16 cellular contexts compared by ENCODE assay signal in the genomic region with DNA sequence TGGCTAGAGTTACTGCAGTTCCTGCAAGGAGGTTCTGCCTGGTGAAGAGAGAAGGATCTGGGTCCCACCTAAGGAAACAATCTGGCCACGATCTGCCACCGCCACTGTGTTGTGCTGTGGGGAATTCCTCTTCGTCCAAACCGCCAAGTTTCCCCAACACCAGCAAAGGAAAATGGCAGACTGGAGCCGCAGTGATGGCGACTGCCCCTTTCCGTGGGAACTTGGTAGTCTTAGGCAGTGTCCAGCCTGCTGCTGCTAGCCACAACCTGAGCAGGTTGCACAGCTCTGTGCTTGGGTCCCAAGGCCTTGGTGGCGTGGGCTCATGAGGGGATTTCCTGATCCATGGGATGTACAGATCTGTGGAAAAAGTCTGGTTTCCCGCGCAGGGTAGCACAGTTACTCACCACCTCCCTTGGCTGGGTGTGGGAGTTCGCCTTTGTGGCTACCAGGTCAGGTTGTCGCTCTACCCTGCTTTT.
"Had no signal": no experiment of that assay in that cellular context is flagged by ENCODE, and none has a peak within 500 bp of the region (broad histone marks: within the 10 kb centered on the region; RNA-seq: fewer than 3 reads in every experiment).

No MANE protein-coding gene starts in this region.

- H3K27ac ChIP-seq: colonic mucosa, esophagus muscularis mucosa, hepatocyte, left ventricle myocardium inferior, right lobe of liver, tibial nerve, vagina had no signal

- H3K27ac Mint-ChIP-seq: memory B cell, progenitor cell of endocrine pancreas had no signal

- ATAC-seq: activated CD4-positive, CD25-positive, alpha-beta regulatory T cell treated with anti-CD3 and anti-CD28 coated beads, Interleukin-2, amount 50 U/mL, for 24 hours; naive thymus-derived CD8-positive, alpha-beta T cell had no signal

- H3K27me3 ChIP-seq: colonic mucosa, esophagus muscularis mucosa, hepatocyte, right lobe of liver, tibial nerve, vagina had no signal

- H3K9me3 ChIP-seq: colonic mucosa, right lobe of liver, vagina had no signal

- H3K4me3 ChIP-seq: colonic mucosa, esophagus muscularis mucosa, hepatocyte, left ventricle myocardium inferior, right lobe of liver, smooth muscle cell, tibial nerve, vagina had no signal

- H3K4me3 Mint-ChIP-seq: memory B cell had no signal

- DNase-seq: activated CD4-positive, alpha-beta T cell treated with anti-CD3 and anti-CD28 coated beads, Interleukin-2, amount 50 U/mL, for 4 hours; activated naive CD4-positive, alpha-beta T cell treated with Interleukin-2 at 50 U/mL for 16 hours; activated T-cell treated with anti-CD3 and anti-CD28 coated beads for 4 hours; colonic mucosa; left ventricle myocardium inferior; naive thymus-derived CD8-positive, alpha-beta T cell; occipital lobe; right lobe of liver had no signal

- H3K36me3 ChIP-seq: colonic mucosa, esophagus muscularis mucosa, left ventricle myocardium inferior, right lobe of liver, tibial nerve, vagina had no signal

- H3K4me1 ChIP-seq: colonic mucosa had no signal

- H3K27me3 Mint-ChIP-seq: memory B cell; naive thymus-derived CD8-positive, alpha-beta T cell; progenitor cell of endocrine pancreas had no signal
